In genomic region chr10:80144302-80145131, GRCh38 we compare ENCODE assay signal across 1 cellular context.
TF ChIP-seq lines count a peak whose summit lies in the region.

No MANE protein-coding gene starts in this region.

TF ChIP-seq in HepG2, 621 proteins besides CTCF, POLR2A, EP300 and RAD21 (continued from another document):
- TF ChIP-seq NR1H2 (CRISPR knock-in tag; IDR thresholded peaks at IDR 0.05; ENCODE audit: borderline replicate concordance, low read depth) (no peak), PTBP1 (IDR thresholded peaks at IDR 0.05; ENCODE audit: low read depth, low read length, poor library complexity, severe bottlenecking) (no peak), RXRB (CRISPR knock-in tag; IDR thresholded peaks at IDR 0.05; ENCODE audit: borderline replicate concordance) (no peak), ZNF563 (CRISPR knock-in tag; IDR thresholded peaks at IDR 0.05) (no peak), KDM4B (CRISPR knock-in tag; IDR thresholded peaks at IDR 0.05) (no peak), HMGXB4 (CRISPR knock-in tag; IDR thresholded peaks at IDR 0.05; ENCODE audit: borderline replicate concordance in 1 of 2, low read depth in 1 of 2) (no peak), AKAP8 (CRISPR knock-in tag; IDR thresholded peaks at IDR 0.05) (no peak), KDM2A (CRISPR knock-in tag; IDR thresholded peaks at IDR 0.05; ENCODE audit: borderline replicate concordance, low read depth) (peak; percentile 42; the same call in 1 of the 2 replicates), HNRNPK (IDR thresholded peaks at IDR 0.05; ENCODE audit: low read depth, low read length, poor library complexity, severe bottlenecking) (no peak), UBTF (CRISPR knock-in tag; IDR thresholded peaks at IDR 0.05) (peak; percentile 32; the same call in 1 of the 2 replicates), HDAC6 (IDR thresholded peaks at IDR 0.05; ENCODE audit: low read depth, low read length) (no peak)
- TF ChIP-seq, protein P1, sequence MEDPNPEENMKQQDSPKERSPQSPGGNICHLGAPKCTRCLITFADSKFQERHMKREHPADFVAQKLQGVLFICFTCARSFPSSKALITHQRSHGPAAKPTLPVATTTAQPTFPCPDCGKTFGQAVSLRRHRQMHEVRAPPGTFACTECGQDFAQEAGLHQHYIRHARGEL (CRISPR knock-in tag; IDR thresholded peaks at IDR 0.05) = no peak
- TF ChIP-seq, protein P2, sequence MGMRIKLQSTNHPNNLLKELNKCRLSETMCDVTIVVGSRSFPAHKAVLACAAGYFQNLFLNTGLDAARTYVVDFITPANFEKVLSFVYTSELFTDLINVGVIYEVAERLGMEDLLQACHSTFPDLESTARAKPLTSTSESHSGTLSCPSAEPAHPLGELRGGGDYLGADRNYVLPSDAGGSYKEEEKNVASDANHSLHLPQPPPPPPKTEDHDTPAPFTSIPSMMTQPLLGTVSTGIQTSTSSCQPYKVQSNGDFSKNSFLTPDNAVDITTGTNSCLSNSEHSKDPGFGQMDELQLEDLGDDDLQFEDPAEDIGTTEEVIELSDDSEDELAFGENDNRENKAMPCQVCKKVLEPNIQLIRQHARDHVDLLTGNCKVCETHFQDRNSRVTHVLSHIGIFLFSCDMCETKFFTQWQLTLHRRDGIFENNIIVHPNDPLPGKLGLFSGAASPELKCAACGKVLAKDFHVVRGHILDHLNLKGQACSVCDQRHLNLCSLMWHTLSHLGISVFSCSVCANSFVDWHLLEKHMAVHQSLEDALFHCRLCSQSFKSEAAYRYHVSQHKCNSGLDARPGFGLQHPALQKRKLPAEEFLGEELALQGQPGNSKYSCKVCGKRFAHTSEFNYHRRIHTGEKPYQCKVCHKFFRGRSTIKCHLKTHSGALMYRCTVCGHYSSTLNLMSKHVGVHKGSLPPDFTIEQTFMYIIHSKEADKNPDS (CRISPR knock-in tag; IDR thresholded peaks at IDR 0.05) = no peak
- TF ChIP-seq, protein P3, sequence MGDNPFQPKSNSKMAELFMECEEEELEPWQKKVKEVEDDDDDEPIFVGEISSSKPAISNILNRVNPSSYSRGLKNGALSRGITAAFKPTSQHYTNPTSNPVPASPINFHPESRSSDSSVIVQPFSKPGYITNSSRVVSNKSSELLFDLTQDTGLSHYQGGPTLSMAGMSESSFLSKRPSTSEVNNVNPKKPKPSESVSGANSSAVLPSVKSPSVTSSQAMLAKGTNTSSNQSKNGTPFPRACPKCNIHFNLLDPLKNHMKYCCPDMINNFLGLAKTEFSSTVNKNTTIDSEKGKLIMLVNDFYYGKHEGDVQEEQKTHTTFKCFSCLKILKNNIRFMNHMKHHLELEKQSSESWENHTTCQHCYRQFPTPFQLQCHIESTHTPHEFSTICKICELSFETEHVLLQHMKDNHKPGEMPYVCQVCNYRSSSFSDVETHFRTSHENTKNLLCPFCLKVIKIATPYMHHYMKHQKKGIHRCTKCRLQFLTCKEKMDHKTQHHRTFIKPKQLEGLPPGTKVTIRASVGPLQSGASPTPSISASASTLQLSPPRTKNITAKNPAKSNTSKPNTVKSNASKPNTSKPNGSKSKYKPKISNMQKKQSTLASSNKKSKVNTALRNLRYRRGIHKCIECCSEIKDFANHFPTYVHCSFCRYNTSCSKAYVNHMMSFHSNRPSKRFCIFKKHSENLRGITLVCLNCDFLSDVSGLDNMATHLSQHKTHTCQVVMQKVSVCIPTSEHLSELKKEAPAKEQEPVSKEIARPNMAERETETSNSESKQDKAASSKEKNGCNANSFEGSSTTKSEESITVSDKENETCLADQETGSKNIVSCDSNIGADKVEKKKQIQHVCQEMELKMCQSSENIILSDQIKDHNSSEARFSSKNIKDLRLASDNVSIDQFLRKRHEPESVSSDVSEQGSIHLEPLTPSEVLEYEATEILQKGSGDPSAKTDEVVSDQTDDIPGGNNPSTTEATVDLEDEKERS (CRISPR knock-in tag; IDR thresholded peaks at IDR 0.05) = no peak
